26 cellular contexts compared by ENCODE assay signal in the genomic region with DNA sequence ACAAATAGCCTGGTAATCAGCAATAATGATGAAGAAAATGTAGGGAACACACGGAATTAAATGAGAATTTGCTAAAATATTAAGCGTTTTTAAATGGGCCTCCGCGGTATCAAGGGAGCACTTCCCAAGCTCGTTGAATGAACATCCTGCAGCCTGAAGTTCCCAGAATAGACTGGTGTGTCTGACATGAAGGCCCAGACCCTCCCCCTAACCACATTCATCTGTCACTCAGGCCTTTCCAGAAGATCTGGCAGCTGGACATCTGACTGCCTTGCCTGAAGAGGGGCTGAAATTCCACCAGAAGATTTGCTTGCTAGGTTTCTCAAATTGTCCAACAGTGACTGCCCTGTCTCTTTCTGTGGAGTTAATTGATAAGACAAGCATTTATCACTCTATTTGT.
"Had no signal": no experiment of that assay in that cellular context is flagged by ENCODE, and none has a peak within 500 bp of the region (broad histone marks: within the 10 kb centered on the region; RNA-seq: fewer than 3 reads in every experiment).

No MANE protein-coding gene starts in this region.

- H3K4me3 Mint-ChIP-seq: activated B cell treated with CpG ODN at 0.5 μM for 24 hours; activated CD4-positive, alpha-beta T cell treated with anti-CD3 and anti-CD28 coated beads, Interleukin-2, amount 10 ng/mL, durations not matched to agents 24 days and 14 days; activated CD8-positive, alpha-beta memory T cell treated with anti-CD3 and anti-CD28 coated beads, Interleukin-2, amount 10 ng/mL, durations not matched to agents 7 days and 5 days; activated naive CD4-positive, alpha-beta T cell treated with anti-CD3 and anti-CD28 coated beads, Interleukin-2, amount 50 U/mL, for 24 hours; activated T-cell treated with anti-CD3 and anti-CD28 coated beads, Interleukin-2, amount 50 U/mL, for 24 hours; activated T-helper 1 cell treated with anti-CD3 and anti-CD28 coated beads, Interleukin-12 subunit alpha, Interleukin-12 subunit beta, Interleukin-2, Interleukin-4 antibody, amounts not matched to agents 30 ng/mL and 10 ng/mL and 1 ng/mL, durations not matched to agents 14 hours and 24 hours and 36 hours; T-helper 1 cell treated with Interleukin-12 subunit alpha and Interleukin-12 subunit beta and Interleukin-4 antibody, amounts not matched to agents 30 μg/mL and 1 μg/mL, for 36 hours had no signal

- H3K27ac ChIP-seq: body of pancreas, Peyer's patch, RWPE1 had no signal

- H3K27me3 Mint-ChIP-seq: activated CD4-positive, alpha-beta T cell treated with anti-CD3 and anti-CD28 coated beads, Interleukin-2, amount 10 ng/mL, durations not matched to agents 24 days and 14 days; activated CD8-positive, alpha-beta memory T cell treated with anti-CD3 and anti-CD28 coated beads, Interleukin-2, amount 10 ng/mL, durations not matched to agents 7 days and 5 days had no signal

- H3K9me3 Mint-ChIP-seq: activated CD4-positive, alpha-beta T cell treated with anti-CD3 and anti-CD28 coated beads, Interleukin-2, amount 10 ng/mL, durations not matched to agents 24 days and 14 days; activated naive CD4-positive, alpha-beta T cell treated with anti-CD3 and anti-CD28 coated beads, Interleukin-2, amount 50 U/mL, for 24 hours; T-helper 1 cell treated with Interleukin-12 subunit alpha and Interleukin-12 subunit beta and Interleukin-4 antibody, amounts not matched to agents 30 μg/mL and 1 μg/mL, for 36 hours had no signal

- H3K27me3 ChIP-seq: body of pancreas, Peyer's patch had no signal

- H3K4me1 Mint-ChIP-seq: activated B cell treated with CpG ODN at 0.5 μM for 24 hours; activated CD4-positive, alpha-beta T cell treated with anti-CD3 and anti-CD28 coated beads, Interleukin-2, amount 10 ng/mL, durations not matched to agents 24 days and 14 days; activated CD8-positive, alpha-beta memory T cell treated with anti-CD3 and anti-CD28 coated beads, Interleukin-2, amount 10 ng/mL, durations not matched to agents 7 days and 5 days; activated naive CD4-positive, alpha-beta T cell treated with anti-CD3 and anti-CD28 coated beads, Interleukin-2, amount 50 U/mL, for 24 hours had no signal

- DNase-seq: activated B cell treated with CpG ODN at 0.5 μM for 24 hours; activated CD4-positive, alpha-beta T cell treated with anti-CD3 and anti-CD28 coated beads for 1 hour; activated CD4-positive, alpha-beta T cell treated with anti-CD3 and anti-CD28 coated beads, Interleukin-2, amount 10 ng/mL, durations not matched to agents 24 days and 14 days; activated CD4-positive, alpha-beta T cell treated with anti-CD3 and anti-CD28 coated beads, Interleukin-2, amount 50 U/mL, for 48 hours; activated CD8-positive, alpha-beta memory T cell treated with anti-CD3 and anti-CD28 coated beads, Interleukin-2, amount 10 ng/mL, durations not matched to agents 7 days and 5 days; activated effector memory CD4-positive, alpha-beta T cell treated with Interleukin-2 at 50 U/mL for 16 hours; activated naive CD4-positive, alpha-beta T cell; activated T-cell treated with anti-CD3 and anti-CD28 coated beads, Interleukin-2, amount 50 U/mL, for 24 hours; aorta; body of pancreas; IMR-90; Kasumi-1; KBM-7; NCI-H1105 treated with DMSO at 0.1 percent for 48 hours; NCI-H1436 treated with DMSO at 0.1 percent for 48 hours; NCI-H187; NCI-H2081; NCI-H446 treated with DMSO at 0.1 percent for 48 hours; NCI-H524 treated with DMSO at 0.1 percent for 48 hours; Peyer's patch; SHP77 treated with DMSO at 0.1 percent for 48 hours; T-helper 9 cell had no signal

- H3K4me1 ChIP-seq: body of pancreas, Peyer's patch had no signal

- ATAC-seq: activated CD8-positive, alpha-beta memory T cell treated with anti-CD3 and anti-CD28 coated beads, Interleukin-2, amount 10 ng/mL, durations not matched to agents 7 days and 5 days; body of pancreas had no signal

- H3K36me3 Mint-ChIP-seq: activated CD8-positive, alpha-beta memory T cell treated with anti-CD3 and anti-CD28 coated beads, Interleukin-2, amount 10 ng/mL, durations not matched to agents 7 days and 5 days; activated naive CD4-positive, alpha-beta T cell treated with anti-CD3 and anti-CD28 coated beads, Interleukin-2, amount 50 U/mL, for 24 hours had no signal

- H3K27ac Mint-ChIP-seq: activated B cell treated with CpG ODN at 0.5 μM for 24 hours; activated CD4-positive, alpha-beta T cell treated with anti-CD3 and anti-CD28 coated beads, Interleukin-2, amount 10 ng/mL, durations not matched to agents 24 days and 14 days; activated CD8-positive, alpha-beta memory T cell treated with anti-CD3 and anti-CD28 coated beads, Interleukin-2, amount 10 ng/mL, durations not matched to agents 7 days and 5 days; activated naive CD4-positive, alpha-beta T cell treated with anti-CD3 and anti-CD28 coated beads, Interleukin-2, amount 50 U/mL, for 24 hours; activated T-cell treated with anti-CD3 and anti-CD28 coated beads, Interleukin-2, amount 50 U/mL, for 24 hours; activated T-helper 1 cell treated with anti-CD3 and anti-CD28 coated beads, Interleukin-12 subunit alpha, Interleukin-12 subunit beta, Interleukin-2, Interleukin-4 antibody, amounts not matched to agents 30 ng/mL and 10 ng/mL and 1 ng/mL, durations not matched to agents 14 hours and 24 hours and 36 hours; T-helper 1 cell treated with Interleukin-12 subunit alpha and Interleukin-12 subunit beta and Interleukin-4 antibody, amounts not matched to agents 30 μg/mL and 1 μg/mL, for 36 hours had no signal

- H3K9me3 ChIP-seq: body of pancreas, Peyer's patch had no signal

- H3K4me3 ChIP-seq: body of pancreas, Peyer's patch had no signal

- H3K36me3 ChIP-seq: Peyer's patch had no signal
